10 cellular contexts compared by ENCODE assay signal in the genomic region with DNA sequence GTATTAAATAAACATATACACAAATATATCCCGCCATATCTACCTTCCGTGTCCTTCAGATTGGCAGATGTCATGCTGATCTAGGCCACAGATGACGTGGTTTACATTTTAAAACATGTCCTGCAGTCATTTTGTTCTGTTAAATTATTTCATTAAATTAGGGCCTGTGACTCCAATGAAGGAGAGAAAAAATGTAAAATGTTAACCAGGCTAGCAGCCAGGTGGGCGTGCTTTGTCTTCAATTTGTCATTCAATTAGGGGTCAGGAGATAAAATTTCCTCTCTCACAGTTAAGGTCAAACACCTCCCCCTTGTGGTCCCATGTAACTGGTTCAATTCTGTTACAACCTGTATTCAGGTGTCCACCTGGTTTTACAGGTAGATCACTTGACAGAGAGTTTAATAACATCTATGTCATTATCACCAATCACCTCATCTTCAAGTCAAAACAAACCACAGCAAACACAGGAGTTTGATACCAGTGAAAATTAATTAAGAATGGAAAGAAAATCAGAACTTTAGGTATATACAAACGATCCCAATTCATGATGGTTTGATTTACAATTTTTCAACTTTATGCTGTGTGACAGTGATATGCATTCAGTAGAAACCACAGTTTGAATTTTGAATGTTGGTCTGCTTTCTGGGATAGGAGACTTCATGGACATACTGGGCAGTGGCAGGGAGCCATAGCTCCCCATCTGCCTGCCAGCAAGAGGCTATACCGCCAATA.
DNase-seq lines count a peak whose midpoint lies in the region; ATAC-seq, FAIRE-seq and TF ChIP-seq lines count a peak whose summit lies in the region.
"Had no signal": no experiment of that assay in that cellular context is flagged by ENCODE, and none has a peak within 500 bp of the region (broad histone marks: within the 10 kb centered on the region; RNA-seq: fewer than 3 reads in every experiment).

No MANE protein-coding gene starts in this region.

- SMC1A ChIA-PET in GM12878 (lab: Charles Lee; ENCODE audit: uncharacterized antibody, unreplicated experiment), result interaction anchor here (0.6 kb wide), 1 partner anchor 181 kb away, joined by 3 read pairs; no protein-coding TSS in a partner anchor

- H3K36me3 Mint-ChIP-seq in activated CD8-positive, alpha-beta T cell treated with anti-CD3 and anti-CD28 coated beads for 36 hours (ENCODE audit: low read depth), result no peaks in the 10 kb centered on the region

- CTCF ChIA-PET in GM12878 (lab: Yijun Ruan, JAX), result interaction anchor here (1.9 kb wide), 1 partner anchor 10 kb away, joined by 6 read pairs; no protein-coding TSS in a partner anchor
- CTCF ChIA-PET in activated CD8-positive, alpha-beta T cell treated with anti-CD3 and anti-CD28 coated beads for 36 hours (lab: Charles Lee), result no interaction called here

- intact Hi-C loops in GM12878 (cut with micrococcal nuclease; ENCODE audit: unreplicated experiment), result loop anchor here (1.0 to 5.0 kb wide), 2 partner anchors 173 to 419 kb away; no protein-coding TSS in a partner anchor
- intact Hi-C loops in activated CD8-positive, alpha-beta T cell treated with anti-CD3 and anti-CD28 coated beads for 36 hours (cut with micrococcal nuclease), result no loop called here

- DNase-seq in NCI-H2029 treated with DMSO at 0.1 percent for 48 hours (lab: John Stamatoyannopoulos, UW) (peak; percentile 7), GM12878 (ENCODE audit: low read depth, low spot score) (peak; percentile 9), retinal pigment epithelial cell (ENCODE audit: low read depth) (peak; percentile 9)
- DNase-seq in activated CD8-positive, alpha-beta T cell treated with anti-CD3 and anti-CD28 coated beads for 36 hours, result no peak
- no peak for DNase-seq in stimulated activated naive CD8-positive, alpha-beta T cell treated with anti-CD3 and anti-CD28 coated beads, Interleukin-15, Interleukin-2, amounts not matched to agents 100 U/mL and 50 U/mL, for 24 hours
- DNase-seq in activated CD4-positive, CD25-positive, alpha-beta regulatory T cell treated with anti-CD3 and anti-CD28 coated beads, Interleukin-2, amount 50 U/mL, for 72 hours, result no peak
- DNase-seq: activated CD4-positive, alpha-beta T cell treated with anti-CD3 and anti-CD28 coated beads, Interleukin-2, amount 50 U/mL, for 1 hour had no signal

- no TSS peak for BruUV-seq in GM12878 (replicated peaks; lab: Mats Ljungman, UMichigan)

- in situ Hi-C loops in GM12878 (cut with MboI), result no loop called here

- H3K9me3 ChIP-seq in GM12878 (replicated peaks; ENCODE audit: control insufficient read depth, insufficient read depth, low read length), result no peaks in the 10 kb centered on the region

- H3K4me3 Mint-ChIP-seq in activated CD8-positive, alpha-beta T cell treated with anti-CD3 and anti-CD28 coated beads for 36 hours, result no peak overlapping the region

- no peak overlapping the region for H3K4me2 ChIP-seq in GM12878 (ENCODE audit: control insufficient read depth, insufficient read depth)

- H3K4me1 Mint-ChIP-seq in activated CD8-positive, alpha-beta T cell treated with anti-CD3 and anti-CD28 coated beads for 36 hours (ENCODE audit: low read depth), result no peaks in the 10 kb centered on the region

- H3K9me3 Mint-ChIP-seq in activated CD8-positive, alpha-beta T cell treated with anti-CD3 and anti-CD28 coated beads for 36 hours, result no peaks in the 10 kb centered on the region

- POLR2A ChIA-PET in GM12878 (lab: Charles Lee), result no interaction called here
- POLR2A ChIA-PET in activated CD8-positive, alpha-beta T cell treated with anti-CD3 and anti-CD28 coated beads for 36 hours (lab: Charles Lee), result no interaction called here

- TF ChIP-seq EP300 in GM12878 (IDR thresholded peaks at IDR 0.05; ENCODE audit: borderline replicate concordance in 1 of 2, control insufficient read depth in 1 of 2, low read depth in 2 of 2, low read length in 2 of 2), result no peak

- H3K27me3 ChIP-seq in GM12878 (replicated peaks in 1 of 2; ENCODE audit: control insufficient read depth in 2 of 2, insufficient read depth in 2 of 2, low read length in 1 of 2), result no peaks in the 10 kb centered on the region

- peak; percentile 23 for FAIRE-seq in GM12878 (lab: Jason Lieb, UNC)
- FAIRE-seq: K562 had no signal

- H3K4me3 ChIP-seq in GM12878 (no peak overlapping the region), retinal pigment epithelial cell (ENCODE audit: low read length) (no peak overlapping the region)
- H3K4me3 ChIP-seq: K562 had no signal

- peak; percentile 79 for TF ChIP-seq RAD21 in GM12878 (IDR thresholded peaks at IDR 0.05; ENCODE audit: insufficient read depth, low read depth, low read length)

- H3K27ac ChIP-seq in GM12878 (ENCODE audit: control insufficient read depth, insufficient read depth), result no peak overlapping the region

- TF ChIP-seq CTCF in GM12878 (IDR thresholded peaks at IDR 0.05 in 2 of 3, conservative IDR thresholded peaks at IDR 0.05 in 1 of 3; ENCODE audit: control insufficient read depth in 2 of 3, extremely low read depth in 1 of 3, insufficient read depth in 1 of 3, low read depth in 3 of 3, low read length in 3 of 3), result peak; percentile 54 to 61 (median 54); a peak in 5 of 6 replicates
- peak; percentile 59 for TF ChIP-seq CTCF in retinal pigment epithelial cell (conservative IDR thresholded peaks at IDR 0.05; ENCODE audit: low read depth, low read length)
- TF ChIP-seq CTCF in activated CD8-positive, alpha-beta T cell treated with anti-CD3 and anti-CD28 coated beads for 36 hours (IDR thresholded peaks at IDR 0.05), result no peak

- no peak overlapping the region for H3K9ac ChIP-seq in GM12878 (ENCODE audit: control insufficient read depth, insufficient read depth, low read length)

- no peak overlapping the region for H2AFZ ChIP-seq in GM12878 (ENCODE audit: control insufficient read depth, low read depth, low read length)

- 34% methylated on average over 6 of the region's 6 CpGs for WGBS in GM12878 (ENCODE audit: insufficient coverage, insufficient replicate concordance, low lambda C conversion rate, missing lambda C conversion rate)

- no peaks in the 10 kb centered on the region for H3K36me3 ChIP-seq in GM12878 (ENCODE audit: control insufficient read depth in 2 of 2, insufficient read depth in 2 of 2, low read length in 1 of 2)

- no peaks in the 10 kb centered on the region for H3K27me3 Mint-ChIP-seq in activated CD8-positive, alpha-beta T cell treated with anti-CD3 and anti-CD28 coated beads for 36 hours

- no peak overlapping the region for H3K27ac Mint-ChIP-seq in activated CD8-positive, alpha-beta T cell treated with anti-CD3 and anti-CD28 coated beads for 36 hours

- no peak for TF ChIP-seq POLR2A in GM12878 (IDR thresholded peaks at IDR 0.05; ENCODE audit: low read depth, low read length)

- RAD21 ChIA-PET in GM12878 (lab: Charles Lee; ENCODE audit: unreplicated experiment), result no interaction called here

- H4K20me1 ChIP-seq in GM12878 (ENCODE audit: control insufficient read depth, insufficient read depth), result no peaks in the 10 kb centered on the region

- ATAC-seq in GM19351 (IDR thresholded peaks at IDR 0.05; ENCODE audit: unreplicated experiment), result peak; percentile 69
- ATAC-seq in GM12878, result peak; percentile 52; the same call in 2 of the 3 replicates
- no peak for ATAC-seq in activated CD8-positive, alpha-beta T cell treated with anti-CD3 and anti-CD28 coated beads for 36 hours
- no peak for ATAC-seq in stimulated activated naive CD8-positive, alpha-beta T cell treated with anti-CD3 and anti-CD28 coated beads, Interleukin-15, Interleukin-2, amounts not matched to agents 100 U/mL and 50 U/mL, for 24 hours
- ATAC-seq in HG02678 (IDR thresholded peaks at IDR 0.05; ENCODE audit: unreplicated experiment), result no peak
- ATAC-seq: K562 had no signal

- H3K79me2 ChIP-seq in GM12878 (ENCODE audit: control insufficient read depth, insufficient read depth, low read length), result no peaks in the 10 kb centered on the region

- H3K4me1 ChIP-seq in GM12878 (ENCODE audit: control insufficient read depth, insufficient read depth, low read length), result no peaks in the 10 kb centered on the region

TF ChIP-seq in GM12878, 131 proteins besides CTCF, POLR2A, EP300 and RAD21:
- TF ChIP-seq BCL3 (IDR thresholded peaks at IDR 0.05; ENCODE audit: borderline replicate concordance, insufficient read depth, low read depth, low read length, poor library complexity, severe bottlenecking), result no peak
- TF ChIP-seq SMC3 (IDR thresholded peaks at IDR 0.05; ENCODE audit: borderline replicate concordance, low read length), result peak; percentile 68; the same call in 1 of the 2 replicates
TF ChIP-seq in GM12878: peak in this region for 1.

Comparison
In these comparisons a context has a peak if more than half of its experiments do, and no peak if none do; other contexts are left out.
1. ATAC-seq: peak in GM19351 (single experiment) and GM12878 (single experiment); none in activated CD8-positive, alpha-beta T cell treated with anti-CD3 and anti-CD28 coated beads for 36 hours (single experiment), stimulated activated naive CD8-positive, alpha-beta T cell treated with anti-CD3 and anti-CD28 coated beads, Interleukin-15, Interleukin-2, amounts not matched to agents 100 U/mL and 50 U/mL, for 24 hours (single experiment) and HG02678 (single experiment).
2. DNase-seq: peak in NCI-H2029 treated with DMSO at 0.1 percent for 48 hours (single experiment), GM12878 (single experiment) and retinal pigment epithelial cell (single experiment); none in activated CD8-positive, alpha-beta T cell treated with anti-CD3 and anti-CD28 coated beads for 36 hours (single experiment), stimulated activated naive CD8-positive, alpha-beta T cell treated with anti-CD3 and anti-CD28 coated beads, Interleukin-15, Interleukin-2, amounts not matched to agents 100 U/mL and 50 U/mL, for 24 hours (single experiment) and activated CD4-positive, CD25-positive, alpha-beta regulatory T cell treated with anti-CD3 and anti-CD28 coated beads, Interleukin-2, amount 50 U/mL, for 72 hours (single experiment).